ENCODE assay signal across 8 cellular contexts in the genomic region with DNA sequence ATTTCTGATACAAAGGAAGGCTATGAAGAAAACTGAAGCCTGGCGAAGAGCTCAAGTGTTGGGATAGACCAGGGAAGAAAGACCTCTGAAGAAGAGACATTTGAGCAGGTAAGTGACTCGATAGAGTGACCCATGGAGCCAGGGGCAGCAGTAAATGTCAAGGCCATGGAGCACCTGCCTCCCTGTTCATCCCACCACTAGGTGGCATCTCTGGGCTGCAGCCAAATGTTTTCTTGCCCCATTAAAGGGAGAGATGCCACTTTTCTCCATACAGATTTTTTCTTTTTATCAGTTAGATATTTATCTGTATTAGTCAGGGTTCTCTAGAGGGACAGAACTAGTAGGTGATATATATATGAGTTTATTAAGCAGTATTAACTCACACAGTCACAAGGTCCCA. TPM values are rescaled to one million over a fixed set of nuclear protein-coding genes. Genes with fewer than 3 reads are reported as not detected.
DNase-seq lines count a peak whose midpoint lies in the region; ATAC-seq, FAIRE-seq and TF ChIP-seq lines count a peak whose summit lies in the region.

No MANE protein-coding gene starts in this region.

- TF ChIP-seq EP300 in K562 (IDR thresholded peaks at IDR 0.05; ENCODE audit: low read length), result no peak

- peaks cover 4% of the 10 kb centered on the region for H3K4me1 Mint-ChIP-seq in T-helper 2 cell treated with Interferon-gamma antibody and Interleukin-4, amounts not matched to agents 5 μg/mL and 100 μg/mL, for 36 hours (ENCODE audit: low read depth)
- peaks cover 7 to 9% of the 10 kb centered on the region in 2 donors for H3K4me1 Mint-ChIP-seq in stimulated activated naive B cell treated with anti-CD40 and anti-IgM and Interleukin-4, amounts not matched to agents 10 μg/mL and 1 μg/mL and 100 μg/mL, for 72 hours

- no peaks in the 10 kb centered on the region for H3K27me3 Mint-ChIP-seq in T-helper 2 cell treated with Interferon-gamma antibody and Interleukin-4, amounts not matched to agents 5 μg/mL and 100 μg/mL, for 36 hours (ENCODE audit: low read depth)
- H3K27me3 Mint-ChIP-seq in stimulated activated naive B cell treated with anti-CD40 and anti-IgM and Interleukin-4, amounts not matched to agents 10 μg/mL and 1 μg/mL and 100 μg/mL, for 72 hours, result no peaks in the 10 kb centered on the region

- H3K9me1 ChIP-seq in K562 (ENCODE audit: control insufficient read depth, insufficient read depth, low read length), result no peaks in the 10 kb centered on the region

- H3K9me3 ChIP-seq in K562 (replicated peaks; ENCODE audit: control insufficient read depth, insufficient read depth, low read depth, low read length), result no peaks in the 10 kb centered on the region

- H2AFZ ChIP-seq in K562 (ENCODE audit: low read depth, low read length), result no peak overlapping the region

- POLR2A ChIA-PET in K562 (lab: Yijun Ruan, JAX), result no interaction called here

- in situ Hi-C loops in K562 (cut with MboI), result no loop called here

- WGBS in K562 (ENCODE audit: insufficient coverage, low coverage, missing lambda C conversion rate), result 4% methylated on average over 2 of the region's 2 CpGs

- no peak overlapping the region for H3K4me3 Mint-ChIP-seq in T-helper 2 cell treated with Interferon-gamma antibody and Interleukin-4, amounts not matched to agents 5 μg/mL and 100 μg/mL, for 36 hours
- H3K4me3 Mint-ChIP-seq in stimulated activated naive B cell treated with anti-CD40 and anti-IgM and Interleukin-4, amounts not matched to agents 10 μg/mL and 1 μg/mL and 100 μg/mL, for 72 hours, result no peak overlapping the region

- ATAC-seq in K562, result peak; percentile 50
- ATAC-seq in left lobe of liver, result peak; percentile 42
- ATAC-seq in stimulated activated naive B cell treated with anti-CD40 and anti-IgM and Interleukin-4, amounts not matched to agents 10 μg/mL and 1 μg/mL and 100 μg/mL, for 72 hours (replicated peaks), result peak; percentile 44 to 51
- ATAC-seq in HG02884 (IDR thresholded peaks at IDR 0.05; ENCODE audit: unreplicated experiment), result no peak

- H3K4me3 ChIP-seq in K562, result no peak overlapping the region

- no peaks in the 10 kb centered on the region for H3K36me3 ChIP-seq in K562 (ENCODE audit: control insufficient read depth, insufficient read depth, low read length)

- H3K36me3 Mint-ChIP-seq in T-helper 2 cell treated with Interferon-gamma antibody and Interleukin-4, amounts not matched to agents 5 μg/mL and 100 μg/mL, for 36 hours (ENCODE audit: low read depth), result no peaks in the 10 kb centered on the region
- peaks cover 0 to 3% of the 10 kb centered on the region in 2 donors for H3K36me3 Mint-ChIP-seq in stimulated activated naive B cell treated with anti-CD40 and anti-IgM and Interleukin-4, amounts not matched to agents 10 μg/mL and 1 μg/mL and 100 μg/mL, for 72 hours

- DNase-seq in NCI-H2196 (lab: John Stamatoyannopoulos, UW; ENCODE audit: unreplicated experiment), result peak; percentile 37
- DNase-seq in NCI-H2196 treated with DMSO at 0.1 percent for 48 hours (lab: John Stamatoyannopoulos, UW; ENCODE audit: unreplicated experiment), result no peak
- DNase-seq in NCI-H1105 treated with DMSO at 0.1 percent for 48 hours (lab: John Stamatoyannopoulos, UW), result peak; percentile 38
- DNase-seq in T-helper 2 cell treated with Interferon-gamma antibody and Interleukin-4, amounts not matched to agents 5 μg/mL and 100 μg/mL, for 36 hours (ENCODE audit: low spot score), result peak; percentile 17
- DNase-seq in K562 (ENCODE audit: extremely low read depth in 1 of 4, low spot score in 3 of 4), result peak; percentile 38 to 67 (median 54)
- DNase-seq in left lobe of liver (ENCODE audit: low spot score), result peak; percentile 55
- peak; percentile 24 for DNase-seq in stimulated activated naive B cell treated with anti-CD40 and anti-IgM and Interleukin-4, amounts not matched to agents 10 μg/mL and 1 μg/mL and 100 μg/mL, for 72 hours

- no peak overlapping the region for H3K27ac ChIP-seq in K562 (ENCODE audit: extremely low read depth, low read depth, low read length)

- TF ChIP-seq CTCF in K562 (IDR thresholded peaks at IDR 0.05 in 2 of 3, conservative IDR thresholded peaks at IDR 0.05 in 1 of 3; ENCODE audit: insufficient read depth in 2 of 3, low read depth in 1 of 3, low read length in 3 of 3), result peak; percentile 68 to 81 (median 80)

- TF ChIP-seq RAD21 in K562 (CRISPR knock-in tag; conservative IDR thresholded peaks at IDR 0.05 in 1 of 2, IDR thresholded peaks at IDR 0.05 in 1 of 2), result peak; percentile 50 to 74; a peak in 3 of 4 replicates

- peak; percentile 92 for FAIRE-seq in K562 (lab: Jason Lieb, UNC)

- H3K4me1 ChIP-seq in K562 (replicated peaks in 1 of 2; ENCODE audit: control insufficient read depth in 2 of 2, insufficient read depth in 2 of 2, low read length in 2 of 2), result no peaks in the 10 kb centered on the region

- H3K27me3 ChIP-seq in K562 (ENCODE audit: control insufficient read depth in 2 of 2, insufficient read depth in 2 of 2, low read length in 2 of 2), result no peaks in the 10 kb centered on the region

- H3K9me3 Mint-ChIP-seq in T-helper 2 cell treated with Interferon-gamma antibody and Interleukin-4, amounts not matched to agents 5 μg/mL and 100 μg/mL, for 36 hours, result no peaks in the 10 kb centered on the region
- no peaks in the 10 kb centered on the region for H3K9me3 Mint-ChIP-seq in stimulated activated naive B cell treated with anti-CD40 and anti-IgM and Interleukin-4, amounts not matched to agents 10 μg/mL and 1 μg/mL and 100 μg/mL, for 72 hours

- no peak overlapping the region for H3K27ac Mint-ChIP-seq in T-helper 2 cell treated with Interferon-gamma antibody and Interleukin-4, amounts not matched to agents 5 μg/mL and 100 μg/mL, for 36 hours
- H3K27ac Mint-ChIP-seq in stimulated activated naive B cell treated with anti-CD40 and anti-IgM and Interleukin-4, amounts not matched to agents 10 μg/mL and 1 μg/mL and 100 μg/mL, for 72 hours, result no peak overlapping the region

- no peak overlapping the region for H3K9ac ChIP-seq in K562 (ENCODE audit: insufficient read depth in 1 of 2, low read depth in 2 of 2, low read length in 2 of 2)

- H4K20me1 ChIP-seq in K562 (replicated peaks; ENCODE audit: control insufficient read depth, insufficient read depth, low read length), result no peaks in the 10 kb centered on the region

- TF ChIP-seq POLR2A in K562 (conservative IDR thresholded peaks at IDR 0.05), result no peak

- CTCF ChIA-PET in K562 (lab: Yijun Ruan, JAX; ENCODE audit: low intra/inter-chr PET ratio), result interaction anchor here (3.0 kb wide), 1 partner anchor 195 kb away, joined by 22 read pairs; no protein-coding TSS in a partner anchor

- no peaks in the 10 kb centered on the region for H3K79me2 ChIP-seq in K562 (ENCODE audit: control insufficient read depth, insufficient read depth, low read length)

- H3K4me2 ChIP-seq in K562 (ENCODE audit: insufficient read depth, low read length), result no peak overlapping the region

- intact Hi-C loops in K562 (cut with micrococcal nuclease), result loop anchor here (1.0 to 10.0 kb wide), 2 partner anchors 195 to 663 kb away; no protein-coding TSS in a partner anchor

- BruUV-seq in K562 (replicated peaks; lab: Mats Ljungman, UMichigan), result no TSS peak

TF ChIP-seq in K562, 482 proteins besides CTCF, POLR2A, EP300 and RAD21:
- TF ChIP-seq ZBTB8A (IDR thresholded peaks at IDR 0.05; ENCODE audit: partially characterized antibody), result no peak
- peak; percentile 66 for TF ChIP-seq SMC3 (conservative IDR thresholded peaks at IDR 0.05; ENCODE audit: insufficient read depth, low read depth, low read length)
- 0 out of 2 replicates have a peak, but pooled peaks have one; percentile 32 for TF ChIP-seq ARID2 (IDR thresholded peaks at IDR 0.05)
- peak; percentile 37; the same call in 1 of the 2 replicates for TF ChIP-seq DEAF1 (CRISPR knock-in tag; IDR thresholded peaks at IDR 0.05)
- 0 out of 2 replicates have a peak, but pooled peaks have one; percentile 48 for TF ChIP-seq NFIC (IDR thresholded peaks at IDR 0.05)

RNA-seq across cellular contexts. Expression of gene ZNF81, which starts 4.9 kb away (rescaled TPM):
- 5.5 and 11.4 TPM in 2 replicates for total RNA-seq in K562 (2011; cell fraction: chromatin; rRNA removed; ENCODE audit: low replicate concordance)
- total RNA-seq in K562 (2011; cell fraction: nucleolus; rRNA removed), result 4.2 and 4.6 TPM in 2 replicates
- 7.3 and 9.2 TPM in 2 replicates for total RNA-seq in K562 (2011; cell fraction: nucleoplasm; rRNA removed)
- total RNA-seq in K562 (2014; rRNA removed) (3.3 and 3.5 TPM in 2 replicates), K562 (2014; rRNA removed; fragmentation: Illumina TruSeq; extraction: Trizol) (4.9 and 8.3 TPM in 2 replicates), K562 (2015; rRNA removed; fragmentation: Illumina TruSeq; extraction: Trizol) (4.6 and 4.9 TPM in 2 replicates), K562 (2021) (6.8 and 7.4 TPM in 2 replicates), left lobe of liver (5.3 TPM)
- polyA plus RNA-seq in K562 (2011; rRNA removed) (5.9 and 6.5 TPM in 2 replicates), K562 (2014; fragmentation: Illumina TruSeq; extraction: Trizol) (2.9 and 3.8 TPM in 2 replicates), K562 (2014; fragmentation: Nextera tagmentation; extraction: Ambion mirVana) (1 to 10 TPM; 9.1 to 9.6 TPM), K562 (2014; rRNA removed) (1.8 and 2.4 TPM in 2 replicates)
- polyA plus RNA-seq in K562 (2011; cell fraction: cytosol; rRNA removed), result 4.1 and 5.3 TPM in 2 replicates
- 6.7 and 7.0 TPM in 2 replicates for polyA plus RNA-seq in K562 (2011; cell fraction: nucleus; rRNA removed)
- 3.6 and 5.5 TPM in 2 replicates for polyA plus RNA-seq in K562 (2012)
- polyA minus RNA-seq in K562 (2011; rRNA and poly(A)+ RNA removed), result 12.4 and 14.7 TPM in 2 replicates
- 2.7 and 5.2 TPM in 2 replicates for polyA minus RNA-seq in K562 (2011; cell fraction: cytosol; rRNA and poly(A)+ RNA removed)
- polyA minus RNA-seq in K562 (2011; cell fraction: nucleus; rRNA and poly(A)+ RNA removed), result 4.0 and 7.7 TPM in 2 replicates
